ENCODE assay signal across 14 cellular contexts in the genomic region with DNA sequence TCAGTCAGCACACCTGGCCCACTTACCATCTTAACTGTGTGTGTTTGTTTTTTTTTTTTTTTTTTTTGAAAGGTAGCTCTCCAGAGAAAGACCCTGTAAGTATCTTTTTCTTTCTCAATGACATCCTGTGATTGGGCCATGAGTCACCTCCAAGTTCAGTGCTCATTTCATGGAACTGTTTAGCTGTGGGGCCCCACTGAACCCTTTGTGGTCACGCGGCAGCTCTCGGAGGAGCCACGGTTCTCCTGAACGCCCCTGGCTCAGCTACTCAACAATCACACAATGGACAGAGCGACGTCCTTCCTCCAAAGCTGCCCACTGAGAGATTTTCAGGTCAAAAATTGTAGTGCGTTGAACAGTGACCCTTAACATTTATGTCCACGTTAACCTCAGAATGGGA.
DNase-seq lines count a peak whose midpoint lies in the region; TF ChIP-seq lines count a peak whose summit lies in the region.
"Had no signal": no experiment of that assay in that cellular context is flagged by ENCODE, and none has a peak within 500 bp of the region (broad histone marks: within the 10 kb centered on the region; RNA-seq: fewer than 3 reads in every experiment).

No MANE protein-coding gene starts in this region.

- no peak for TF ChIP-seq CTCF in MM.1S (IDR thresholded peaks at IDR 0.05; ENCODE audit: low read length)

- peaks cover 6% of the 10 kb centered on the region for H3K9me3 Mint-ChIP-seq in T-helper 2 cell treated with Interferon-gamma antibody and Interleukin-4, amounts not matched to agents 5 μg/mL and 100 μg/mL, for 36 hours
- no peaks in the 10 kb centered on the region for H3K9me3 Mint-ChIP-seq in dendritic cell treated with granulocyte-macrophage colony-stimulating factor and Interleukin-4, amounts not matched to agents 40 ng/mL and 50 ng/mL, for 4 days

- H3K9me3 ChIP-seq in BLaER1 treated with 17β-estradiol and CSF1 and Interleukin-3, amounts not matched to agents 10 nM and 100 nM (replicated peaks in 1 of 11), result peaks cover 0 to 22% (median 1%) of the 10 kb centered on the region in 11 experiments; a peak in 8 of 22 replicates
- no peaks in the 10 kb centered on the region for H3K9me3 ChIP-seq in MM.1S (replicated peaks; ENCODE audit: insufficient read depth, low read length)
- H3K9me3 ChIP-seq: gastroesophageal sphincter, right atrium auricular region had no signal

- H3K27me3 ChIP-seq in BLaER1 treated with 17β-estradiol and CSF1 and Interleukin-3, amounts not matched to agents 10 nM and 100 nM, result no peaks in the 10 kb centered on the region
- H3K27me3 ChIP-seq in MM.1S (replicated peaks; ENCODE audit: insufficient read depth, low read length), result peaks cover 3% of the 10 kb centered on the region; the same call in 1 of the 2 replicates
- H3K27me3 ChIP-seq: right atrium auricular region had no signal

- H3K36me3 Mint-ChIP-seq in T-helper 2 cell treated with Interferon-gamma antibody and Interleukin-4, amounts not matched to agents 5 μg/mL and 100 μg/mL, for 36 hours (ENCODE audit: low read depth), result no peaks in the 10 kb centered on the region
- peaks cover 30% of the 10 kb centered on the region for H3K36me3 Mint-ChIP-seq in dendritic cell treated with granulocyte-macrophage colony-stimulating factor and Interleukin-4, amounts not matched to agents 40 ng/mL and 50 ng/mL, for 4 days (ENCODE audit: low read depth)

- no peaks in the 10 kb centered on the region for H3F3A ChIP-seq in MM.1S (ENCODE audit: insufficient read depth, low read length)

- peak overlapping the region in 6 of 11 experiments; percentile 49 to 75 (median 50); a peak in 10 of 22 replicates for H3K27ac ChIP-seq in BLaER1 treated with 17β-estradiol and CSF1 and Interleukin-3, amounts not matched to agents 10 nM and 100 nM
- no peak overlapping the region for H3K27ac ChIP-seq in MM.1S (ENCODE audit: low read length)
- H3K27ac ChIP-seq: gastroesophageal sphincter, right atrium auricular region, RWPE1 had no signal

- H3K4me3 ChIP-seq in BLaER1 treated with 17β-estradiol and CSF1 and Interleukin-3, amounts not matched to agents 10 nM and 100 nM, result no peak overlapping the region
- no peak overlapping the region for H3K4me3 ChIP-seq in MM.1S (ENCODE audit: low read length)
- H3K4me3 ChIP-seq: gastroesophageal sphincter, right atrium auricular region had no signal

- peaks cover 23 to 69% (median 55%) of the 10 kb centered on the region in 10 experiments for H3K4me1 ChIP-seq in BLaER1 treated with 17β-estradiol and CSF1 and Interleukin-3, amounts not matched to agents 10 nM and 100 nM
- H3K4me1 ChIP-seq in MM.1S (ENCODE audit: low read length), result no peaks in the 10 kb centered on the region
- H3K4me1 ChIP-seq: gastroesophageal sphincter, right atrium auricular region had no signal

- peak overlapping the region in 9 of 11 experiments; percentile 24 to 83 (median 71); a peak in 15 of 22 replicates for H3K4me2 ChIP-seq in BLaER1 treated with 17β-estradiol and CSF1 and Interleukin-3, amounts not matched to agents 10 nM and 100 nM
- no peak overlapping the region for H3K4me2 ChIP-seq in MM.1S (ENCODE audit: low read depth, low read length)

- H3K27ac Mint-ChIP-seq in T-helper 2 cell treated with Interferon-gamma antibody and Interleukin-4, amounts not matched to agents 5 μg/mL and 100 μg/mL, for 36 hours, result peak overlapping the region; percentile 45
- peak overlapping the region; percentile 99 for H3K27ac Mint-ChIP-seq in dendritic cell treated with granulocyte-macrophage colony-stimulating factor and Interleukin-4, amounts not matched to agents 40 ng/mL and 50 ng/mL, for 4 days

- H3K36me3 ChIP-seq in BLaER1 treated with 17β-estradiol and CSF1 and Interleukin-3, amounts not matched to agents 10 nM and 100 nM, result no peaks in the 10 kb centered on the region
- H3K36me3 ChIP-seq in MM.1S (replicated peaks; ENCODE audit: insufficient read depth, low read length), result no peaks in the 10 kb centered on the region
- H3K36me3 ChIP-seq: gastroesophageal sphincter, right atrium auricular region had no signal

- peak overlapping the region in 3 of 11 experiments; percentile 26 to 51 (median 47); a peak in 7 of 22 replicates for H3K9ac ChIP-seq in BLaER1 treated with 17β-estradiol and CSF1 and Interleukin-3, amounts not matched to agents 10 nM and 100 nM
- H3K9ac ChIP-seq in MM.1S (ENCODE audit: low read length), result no peak overlapping the region

- H3K9me2 ChIP-seq in MM.1S (replicated peaks; ENCODE audit: insufficient read depth, low read length), result no peaks in the 10 kb centered on the region

- H3K27me3 Mint-ChIP-seq in T-helper 2 cell treated with Interferon-gamma antibody and Interleukin-4, amounts not matched to agents 5 μg/mL and 100 μg/mL, for 36 hours (ENCODE audit: low read depth), result no peaks in the 10 kb centered on the region
- H3K27me3 Mint-ChIP-seq in dendritic cell treated with granulocyte-macrophage colony-stimulating factor and Interleukin-4, amounts not matched to agents 40 ng/mL and 50 ng/mL, for 4 days, result peaks cover 2% of the 10 kb centered on the region

- H3K4me1 Mint-ChIP-seq in T-helper 2 cell treated with Interferon-gamma antibody and Interleukin-4, amounts not matched to agents 5 μg/mL and 100 μg/mL, for 36 hours (ENCODE audit: low read depth), result peaks cover 17% of the 10 kb centered on the region
- H3K4me1 Mint-ChIP-seq in dendritic cell treated with granulocyte-macrophage colony-stimulating factor and Interleukin-4, amounts not matched to agents 40 ng/mL and 50 ng/mL, for 4 days (ENCODE audit: low read depth), result peaks cover 64% of the 10 kb centered on the region

- intact Hi-C loops in dendritic cell treated with granulocyte-macrophage colony-stimulating factor and Interleukin-4, amounts not matched to agents 40 ng/mL and 50 ng/mL, for 4 days (cut with micrococcal nuclease), result no loop called here

- H4K20me1 ChIP-seq in BLaER1 treated with 17β-estradiol and CSF1 and Interleukin-3, amounts not matched to agents 10 nM and 100 nM, result no peaks in the 10 kb centered on the region
- no peaks in the 10 kb centered on the region for H4K20me1 ChIP-seq in MM.1S (ENCODE audit: insufficient read depth, low read length)

- H3K79me2 ChIP-seq in MM.1S (ENCODE audit: low read length), result no peaks in the 10 kb centered on the region

- H2AFZ ChIP-seq in MM.1S (ENCODE audit: low read length), result no peak overlapping the region

- peak overlapping the region; percentile 58 for H3K4me3 Mint-ChIP-seq in T-helper 2 cell treated with Interferon-gamma antibody and Interleukin-4, amounts not matched to agents 5 μg/mL and 100 μg/mL, for 36 hours
- H3K4me3 Mint-ChIP-seq in dendritic cell treated with granulocyte-macrophage colony-stimulating factor and Interleukin-4, amounts not matched to agents 40 ng/mL and 50 ng/mL, for 4 days, result peak overlapping the region; percentile 32

- DNase-seq in CD1c-positive myeloid dendritic cell (ENCODE audit: extremely low spot score) (peak; percentile 76), NCI-H526 treated with DMSO at 0.1 percent for 48 hours (lab: John Stamatoyannopoulos, UW) (no peak), MM.1S (no peak), NCI-H2107 treated with DMSO at 0.1 percent for 48 hours (lab: John Stamatoyannopoulos, UW; ENCODE audit: unreplicated experiment) (no peak)
- peak; percentile 72 for DNase-seq in T-helper 2 cell treated with Interferon-gamma antibody and Interleukin-4, amounts not matched to agents 5 μg/mL and 100 μg/mL, for 36 hours (ENCODE audit: low spot score)
- DNase-seq: C1 segment of cervical spinal cord, DMS53, NCI-H2029, NCI-H526 had no signal

Comparison
In these comparisons a context has a peak if more than half of its experiments do, and no peak if none do; other contexts are left out.
1. DNase-seq: peak in CD1c-positive myeloid dendritic cell (single experiment) and T-helper 2 cell treated with Interferon-gamma antibody and Interleukin-4, amounts not matched to agents 5 μg/mL and 100 μg/mL, for 36 hours (single experiment); none in NCI-H526 treated with DMSO at 0.1 percent for 48 hours (single experiment), MM.1S (single experiment) and NCI-H2107 treated with DMSO at 0.1 percent for 48 hours (single experiment).